9 cellular contexts compared by ENCODE assay signal in the genomic region with DNA sequence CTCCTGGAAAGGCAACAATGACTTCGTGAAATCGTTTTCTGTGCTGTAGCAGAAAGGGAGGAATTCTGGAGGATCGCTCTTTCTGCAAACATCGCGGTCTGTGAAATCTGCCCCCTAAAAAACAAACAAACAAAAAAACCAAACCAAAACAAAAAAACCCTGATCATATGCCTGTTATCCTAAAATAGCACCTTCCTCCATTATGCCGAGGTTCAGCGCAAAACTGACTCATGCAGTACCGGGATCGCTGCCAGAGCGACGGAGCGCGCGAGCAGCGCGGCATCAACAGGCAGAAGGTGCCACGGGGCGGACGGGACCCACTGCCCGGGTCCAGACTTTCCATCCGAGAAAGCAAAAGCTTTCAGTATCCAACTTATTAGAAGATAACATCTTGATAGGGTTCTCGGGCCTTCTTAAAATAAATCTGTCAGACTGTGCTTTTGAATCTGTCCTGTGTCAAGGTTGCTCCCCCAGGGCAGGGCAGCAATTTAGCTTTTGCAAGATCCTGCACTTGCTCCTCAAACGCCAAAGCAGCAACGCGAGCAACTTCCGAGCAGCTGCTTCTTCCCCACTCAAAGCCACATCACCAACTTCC.
DNase-seq lines count a peak whose midpoint lies in the region; TF ChIP-seq lines count a peak whose summit lies in the region.
"Had no signal": no experiment of that assay in that cellular context is flagged by ENCODE, and none has a peak within 500 bp of the region (broad histone marks: within the 10 kb centered on the region; RNA-seq: fewer than 3 reads in every experiment).

No MANE protein-coding gene starts in this region.

- H3K27ac ChIP-seq in testis = no peak overlapping the region
- H3K27ac ChIP-seq: 22Rv1 had no signal

- in situ Hi-C loops in T47D (cut with HindIII; ENCODE audit: low pct_unique_long_range_greater_than_20kb, low sequenced_read_pairs) = no loop called here

- WGBS in testis, 2 donors = 12 to 36% methylated on average over 26 of the region's 26 CpGs

- TF ChIP-seq POLR2A in testis (IDR thresholded peaks at IDR 0.05) = no peak

- DNase-seq in DMS79 treated with DMSO at 0.1 percent for 48 hours (lab: John Stamatoyannopoulos, UW) (peak; percentile 28), DMS79 (lab: John Stamatoyannopoulos, UW) (no peak), NCI-H345 treated with DMSO at 0.1 percent for 48 hours (lab: John Stamatoyannopoulos, UW; ENCODE audit: unreplicated experiment) (peak; percentile 57), T47D (ENCODE audit: low read depth in 1 of 2, low spot score in 1 of 2) (peak; percentile 29 to 84), kidney tubule cell (ENCODE audit: low spot score) (peak; percentile 62), testis (peak; percentile 45), NK-92 (lab: John Stamatoyannopoulos, UW; ENCODE audit: unreplicated experiment) (no peak), AML-193 (lab: John Stamatoyannopoulos, UW) (no peak)

- H3K4me1 ChIP-seq in testis = no peaks in the 10 kb centered on the region

- H3K27me3 ChIP-seq in testis = no peaks in the 10 kb centered on the region

- no peaks in the 10 kb centered on the region for H3K36me3 ChIP-seq in testis (ENCODE audit: low read depth, missing control alignments)

- peak overlapping the region; percentile 25 to 45 for H3K4me3 ChIP-seq in testis

- intact Hi-C loops in testis (cut with DNase I; ENCODE audit: low total_unique reads) = no loop called here

- H3K9me3 ChIP-seq in testis = no peaks in the 10 kb centered on the region

- no peak for TF ChIP-seq CTCF in testis (IDR thresholded peaks at IDR 0.05)

Comparison
In these comparisons a context has a peak if more than half of its experiments do, and no peak if none do; other contexts are left out.
1. DNase-seq: peak in DMS79 treated with DMSO at 0.1 percent for 48 hours (single experiment), NCI-H345 treated with DMSO at 0.1 percent for 48 hours (single experiment), T47D (2 of 2), kidney tubule cell (single experiment) and testis (single experiment); none in DMS79 (single experiment), NK-92 (single experiment) and AML-193 (0 of 2).